Comparison of ENCODE assay signal across 35 cellular contexts in the genomic region with DNA sequence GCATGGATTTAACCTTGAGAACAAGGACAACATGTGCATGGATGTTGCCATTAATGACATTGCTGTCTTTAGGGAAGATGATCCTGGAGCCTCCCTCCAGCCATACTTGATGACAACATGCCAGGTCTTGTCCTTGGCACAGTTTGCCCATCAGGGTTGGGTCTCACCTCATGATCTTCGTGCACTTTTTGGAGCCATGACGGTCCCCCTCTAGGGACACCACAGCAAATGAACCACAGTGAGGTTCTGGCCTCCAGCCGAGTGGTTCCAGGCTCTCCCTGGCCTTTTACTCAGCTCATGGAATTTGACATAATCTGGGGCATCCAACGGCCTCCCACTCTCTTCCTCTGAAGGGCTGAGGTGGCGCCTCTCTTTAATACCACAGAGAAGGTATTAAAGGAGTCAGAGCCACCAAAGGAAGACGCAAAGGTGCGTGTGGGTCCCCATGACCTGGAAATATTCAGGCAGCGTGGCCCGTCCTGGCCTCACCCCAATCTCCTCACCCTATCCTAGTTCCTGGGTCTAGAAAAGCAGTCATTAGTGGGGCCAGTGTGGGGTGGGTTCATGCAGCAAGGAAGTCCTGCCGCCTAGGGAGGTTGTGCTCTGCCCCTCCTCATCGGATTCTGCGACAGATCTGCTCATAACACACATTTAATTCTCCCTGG.
"Had no signal": no experiment of that assay in that cellular context is flagged by ENCODE, and none has a peak within 500 bp of the region (broad histone marks: within the 10 kb centered on the region; RNA-seq: fewer than 3 reads in every experiment).

No MANE protein-coding gene starts in this region.

- H3K4me3 ChIP-seq: adrenal gland, body of pancreas, breast epithelium had no signal

- H3K4me1 ChIP-seq: adrenal gland, breast epithelium had no signal

- H3K9me3 Mint-ChIP-seq: activated CD4-positive, alpha-beta memory T cell treated with anti-CD3 and anti-CD28 coated beads, Interleukin-2, amount 10 ng/mL, durations not matched to agents 7 days and 5 days; activated CD4-positive, alpha-beta T cell treated with anti-CD3 and anti-CD28 coated beads, Interleukin-2, amount 10 ng/mL, durations not matched to agents 7 days and 5 days; activated naive CD4-positive, alpha-beta T cell treated with anti-CD3 and anti-CD28 coated beads for 36 hours; activated naive CD8-positive, alpha-beta T cell treated with anti-CD3 and anti-CD28 coated beads for 36 hours; activated T-helper 1 cell treated with anti-CD3 and anti-CD28 coated beads, Interleukin-12 subunit alpha, Interleukin-12 subunit beta, Interleukin-2, Interleukin-4 antibody, amounts not matched to agents 30 ng/mL and 10 ng/mL and 1 ng/mL, durations not matched to agents 14 hours and 24 hours and 36 hours; activated T-helper 17 cell treated with anti-CD3 and anti-CD28 coated beads, Interleukin-2, amount 50 U/mL, for 72 hours; T-helper 1 cell treated with Interleukin-12 subunit alpha and Interleukin-12 subunit beta and Interleukin-4 antibody, amounts not matched to agents 30 μg/mL and 1 μg/mL, for 36 hours; T-helper 2 cell treated with Interferon-gamma antibody and Interleukin-4, amounts not matched to agents 5 μg/mL and 100 μg/mL, for 36 hours had no signal

- H3K36me3 ChIP-seq: adrenal gland, brain microvascular endothelial cell, breast epithelium had no signal

- H3K9me3 ChIP-seq: adrenal gland, body of pancreas, breast epithelium had no signal

- ATAC-seq: activated CD4-positive, alpha-beta T cell treated with anti-CD3 and anti-CD28 coated beads for 36 hours; activated CD4-positive, CD25-positive, alpha-beta regulatory T cell treated with anti-CD3 and anti-CD28 coated beads, Interleukin-2, amount 50 U/mL, for 24 hours; activated CD8-positive, alpha-beta memory T cell treated with anti-CD3 and anti-CD28 coated beads, Interleukin-2, amount 10 ng/mL, durations not matched to agents 7 days and 5 days; activated naive CD4-positive, alpha-beta T cell treated with anti-CD3 and anti-CD28 coated beads, Interleukin-2, amount 50 U/mL, for 72 hours; activated T-cell treated with anti-CD3 and anti-CD28 coated beads, Interleukin-2, amount 50 U/mL, for 72 hours; activated T-helper 17 cell treated with anti-CD3 and anti-CD28 coated beads, Interleukin-2, amount 50 U/mL, for 72 hours; body of pancreas had no signal

- H3K36me3 Mint-ChIP-seq: activated CD8-positive, alpha-beta memory T cell treated with anti-CD3 and anti-CD28 coated beads, Interleukin-2, amount 10 ng/mL, durations not matched to agents 7 days and 5 days; activated naive CD4-positive, alpha-beta T cell treated with anti-CD3 and anti-CD28 coated beads, Interleukin-2, amount 50 U/mL, for 72 hours; activated naive CD8-positive, alpha-beta T cell treated with anti-CD3 and anti-CD28 coated beads for 36 hours had no signal

- H3K27ac Mint-ChIP-seq: activated CD4-positive, alpha-beta memory T cell treated with anti-CD3 and anti-CD28 coated beads, Interleukin-2, amount 10 ng/mL, durations not matched to agents 7 days and 5 days; activated CD4-positive, alpha-beta T cell treated with anti-CD3 and anti-CD28 coated beads for 36 hours; activated CD4-positive, alpha-beta T cell treated with anti-CD3 and anti-CD28 coated beads, Interleukin-2, amount 10 ng/mL, durations not matched to agents 7 days and 5 days; activated CD8-positive, alpha-beta memory T cell treated with anti-CD3 and anti-CD28 coated beads, Interleukin-2, amount 10 ng/mL, durations not matched to agents 7 days and 5 days; activated naive CD4-positive, alpha-beta T cell treated with anti-CD3 and anti-CD28 coated beads for 36 hours; activated naive CD4-positive, alpha-beta T cell treated with anti-CD3 and anti-CD28 coated beads, Interleukin-2, amount 50 U/mL, for 72 hours; activated naive CD8-positive, alpha-beta T cell treated with anti-CD3 and anti-CD28 coated beads for 36 hours; activated T-cell treated with anti-CD3 and anti-CD28 coated beads, Interleukin-2, amount 50 U/mL, for 24 hours; activated T-cell treated with anti-CD3 and anti-CD28 coated beads, Interleukin-2, amount 50 U/mL, for 72 hours; activated T-helper 1 cell treated with anti-CD3 and anti-CD28 coated beads, Interleukin-12 subunit alpha, Interleukin-12 subunit beta, Interleukin-2, Interleukin-4 antibody, amounts not matched to agents 30 ng/mL and 10 ng/mL and 1 ng/mL, durations not matched to agents 14 hours and 24 hours and 36 hours; activated T-helper 17 cell treated with anti-CD3 and anti-CD28 coated beads, Interleukin-2, amount 50 U/mL, for 72 hours; T-helper 1 cell treated with Interleukin-12 subunit alpha and Interleukin-12 subunit beta and Interleukin-4 antibody, amounts not matched to agents 30 μg/mL and 1 μg/mL, for 36 hours; T-helper 2 cell treated with Interferon-gamma antibody and Interleukin-4, amounts not matched to agents 5 μg/mL and 100 μg/mL, for 36 hours had no signal

- DNase-seq: activated CD4-positive, alpha-beta memory T cell treated with anti-CD3 and anti-CD28 coated beads, Interleukin-2, amount 10 ng/mL, durations not matched to agents 7 days and 5 days; activated CD4-positive, alpha-beta T cell treated with anti-CD3 and anti-CD28 coated beads for 1 hour; activated CD4-positive, alpha-beta T cell treated with anti-CD3 and anti-CD28 coated beads for 36 hours; activated CD4-positive, alpha-beta T cell treated with anti-CD3 and anti-CD28 coated beads, Interleukin-2, amount 10 ng/mL, durations not matched to agents 7 days and 5 days; activated CD4-positive, alpha-beta T cell treated with anti-CD3 and anti-CD28 coated beads, Interleukin-2, amount 50 U/mL, for 48 hours; activated CD4-positive, CD25-positive, alpha-beta regulatory T cell; activated CD8-positive, alpha-beta memory T cell treated with anti-CD3 and anti-CD28 coated beads for 24 hours; activated CD8-positive, alpha-beta memory T cell treated with anti-CD3 and anti-CD28 coated beads, Interleukin-2, amount 10 ng/mL, durations not matched to agents 7 days and 5 days; activated CD8-positive, alpha-beta memory T cell treated with anti-CD3 and anti-CD28 coated beads, Interleukin-2, amount 50 U/mL, for 48 hours; activated effector memory CD4-positive, alpha-beta T cell treated with anti-CD3 and anti-CD28 coated beads, Interleukin-2, amount 50 U/mL, for 16 hours; activated gamma-delta T cell treated with Interleukin-2 at 50 U/mL for 16 hours; activated naive CD4-positive, alpha-beta T cell; activated naive CD4-positive, alpha-beta T cell treated with anti-CD3 and anti-CD28 coated beads for 36 hours; activated naive CD4-positive, alpha-beta T cell treated with anti-CD3 and anti-CD28 coated beads, Interleukin-2, amount 50 U/mL, for 16 hours; activated naive CD8-positive, alpha-beta T cell treated with anti-CD3 and anti-CD28 coated beads for 36 hours; activated T-cell treated with anti-CD3 and anti-CD28 coated beads, Interleukin-2, amount 50 U/mL, for 24 hours; activated T-cell treated with anti-CD3 and anti-CD28 coated beads, Interleukin-2, amount 50 U/mL, for 72 hours; adrenal gland; amniotic stem cell; aorta; body of pancreas; brain microvascular endothelial cell; central memory CD4-positive, alpha-beta T cell; SW 1271; T-helper 1 cell; T-helper 2 cell; T-helper 9 cell had no signal

- H3K27me3 Mint-ChIP-seq: activated CD4-positive, alpha-beta memory T cell treated with anti-CD3 and anti-CD28 coated beads, Interleukin-2, amount 10 ng/mL, durations not matched to agents 7 days and 5 days; activated CD8-positive, alpha-beta memory T cell treated with anti-CD3 and anti-CD28 coated beads, Interleukin-2, amount 10 ng/mL, durations not matched to agents 7 days and 5 days; activated naive CD8-positive, alpha-beta T cell treated with anti-CD3 and anti-CD28 coated beads for 36 hours; activated T-cell treated with anti-CD3 and anti-CD28 coated beads, Interleukin-2, amount 50 U/mL, for 24 hours had no signal

- H3K27me3 ChIP-seq: adrenal gland, body of pancreas, breast epithelium had no signal

- H3K27ac ChIP-seq: body of pancreas, brain microvascular endothelial cell, VCaP had no signal

- H3K4me3 Mint-ChIP-seq: activated CD4-positive, alpha-beta memory T cell treated with anti-CD3 and anti-CD28 coated beads, Interleukin-2, amount 10 ng/mL, durations not matched to agents 7 days and 5 days; activated CD4-positive, alpha-beta T cell treated with anti-CD3 and anti-CD28 coated beads for 36 hours; activated CD4-positive, alpha-beta T cell treated with anti-CD3 and anti-CD28 coated beads, Interleukin-2, amount 10 ng/mL, durations not matched to agents 7 days and 5 days; activated CD8-positive, alpha-beta memory T cell treated with anti-CD3 and anti-CD28 coated beads, Interleukin-2, amount 10 ng/mL, durations not matched to agents 7 days and 5 days; activated naive CD4-positive, alpha-beta T cell treated with anti-CD3 and anti-CD28 coated beads for 36 hours; activated naive CD8-positive, alpha-beta T cell treated with anti-CD3 and anti-CD28 coated beads for 36 hours; activated T-cell treated with anti-CD3 and anti-CD28 coated beads, Interleukin-2, amount 50 U/mL, for 24 hours; activated T-cell treated with anti-CD3 and anti-CD28 coated beads, Interleukin-2, amount 50 U/mL, for 72 hours; activated T-helper 1 cell treated with anti-CD3 and anti-CD28 coated beads, Interleukin-12 subunit alpha, Interleukin-12 subunit beta, Interleukin-2, Interleukin-4 antibody, amounts not matched to agents 30 ng/mL and 10 ng/mL and 1 ng/mL, durations not matched to agents 14 hours and 24 hours and 36 hours; activated T-helper 17 cell treated with anti-CD3 and anti-CD28 coated beads, Interleukin-2, amount 50 U/mL, for 72 hours; T-helper 1 cell treated with Interleukin-12 subunit alpha and Interleukin-12 subunit beta and Interleukin-4 antibody, amounts not matched to agents 30 μg/mL and 1 μg/mL, for 36 hours; T-helper 2 cell treated with Interferon-gamma antibody and Interleukin-4, amounts not matched to agents 5 μg/mL and 100 μg/mL, for 36 hours had no signal

- H3K4me1 Mint-ChIP-seq: activated CD4-positive, alpha-beta memory T cell treated with anti-CD3 and anti-CD28 coated beads, Interleukin-2, amount 10 ng/mL, durations not matched to agents 7 days and 5 days; activated CD4-positive, alpha-beta T cell treated with anti-CD3 and anti-CD28 coated beads for 36 hours; activated CD4-positive, alpha-beta T cell treated with anti-CD3 and anti-CD28 coated beads, Interleukin-2, amount 10 ng/mL, durations not matched to agents 7 days and 5 days; activated CD8-positive, alpha-beta memory T cell treated with anti-CD3 and anti-CD28 coated beads, Interleukin-2, amount 10 ng/mL, durations not matched to agents 7 days and 5 days; activated naive CD8-positive, alpha-beta T cell treated with anti-CD3 and anti-CD28 coated beads for 36 hours; activated T-helper 17 cell treated with anti-CD3 and anti-CD28 coated beads, Interleukin-2, amount 50 U/mL, for 72 hours had no signal
